10 cellular contexts compared by ENCODE assay signal in the genomic region with DNA sequence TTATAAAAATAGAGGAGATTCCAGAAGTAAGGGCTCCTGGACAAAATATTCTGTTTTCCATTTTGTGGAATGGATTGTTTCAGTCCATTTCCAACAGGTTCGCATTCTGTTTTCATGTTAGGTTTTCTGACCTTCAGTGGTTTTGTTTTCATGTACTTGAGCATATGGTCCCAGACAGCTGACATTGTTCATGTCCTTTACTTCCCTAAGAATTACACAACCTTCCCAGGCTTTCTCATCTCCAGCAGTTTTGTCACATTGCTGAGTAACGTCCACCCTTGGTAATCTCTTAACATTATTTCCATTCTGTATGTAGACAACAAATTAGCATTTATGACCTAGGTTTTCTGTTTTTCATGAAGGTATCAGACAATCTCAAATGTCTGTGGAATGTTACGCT. TPM values are rescaled to one million over a fixed set of nuclear protein-coding genes. Genes with fewer than 3 reads are reported as not detected.
DNase-seq lines count a peak whose midpoint lies in the region; ATAC-seq and TF ChIP-seq lines count a peak whose summit lies in the region.
"Had no signal": no experiment of that assay in that cellular context is flagged by ENCODE, and none has a peak within 500 bp of the region (broad histone marks: within the 10 kb centered on the region; RNA-seq: fewer than 3 reads in every experiment).

No MANE protein-coding gene starts in this region.

- H3K9ac ChIP-seq in SK-N-MC (ENCODE audit: insufficient read length): no peak overlapping the region

- DNase-seq in EH (ENCODE audit: low read depth): peak; percentile 68
- no peak for DNase-seq in SK-N-MC (ENCODE audit: low read depth, low spot score)
- peak; percentile 75 to 79 for DNase-seq in foreskin fibroblast
- DNase-seq in sciatic nerve (ENCODE audit: low spot score): no peak
- no peak for DNase-seq in amniotic stem cell (lab: John Stamatoyannopoulos, UW)
- no peak for DNase-seq in AML-193 (lab: John Stamatoyannopoulos, UW)
- DNase-seq in activated T-cell treated with anti-CD3 and anti-CD28 coated beads, Interleukin-2, amount 50 U/mL, for 48 hours: no peak
- no peak for DNase-seq in RWPE1 (ENCODE audit: low spot score)
- DNase-seq: activated CD4-positive, alpha-beta T cell treated with anti-CD3 and anti-CD28 coated beads for 48 hours had no signal

- intact Hi-C loops in sciatic nerve (cut with DNase I): no loop called here

- peak; percentile 71 for ATAC-seq in sciatic nerve

- H3K36me3 ChIP-seq in SK-N-MC (ENCODE audit: insufficient read depth, low read length): no peaks in the 10 kb centered on the region

- POLR2A ChIA-PET in RWPE1 (lab: Yijun Ruan, JAX; ENCODE audit: low non-redundant PET): no interaction called here

- no peaks in the 10 kb centered on the region for H3K9me3 ChIP-seq in SK-N-MC (ENCODE audit: low read depth, low read length)

- CTCF ChIA-PET in RWPE1 (lab: Yijun Ruan, JAX): interaction anchor here (0.7 kb wide), 1 partner anchor 8 kb away, joined by 3 read pairs; no protein-coding TSS in a partner anchor

- TF ChIP-seq CTCF in foreskin fibroblast (IDR thresholded peaks at IDR 0.05; ENCODE audit: low read depth, low read length) (no peak), RWPE1 (conservative IDR thresholded peaks at IDR 0.05; ENCODE audit: low read depth) (no peak)

- H3K4me3 ChIP-seq in SK-N-MC (peak overlapping the region; percentile 56), foreskin fibroblast (ENCODE audit: low read depth in 1 of 2, low read length in 2 of 2) (no peak overlapping the region)

- 0 out of 2 replicates have a peak overlapping the region, but pooled peaks have one; percentile 87 for H3K27ac ChIP-seq in SK-N-MC
- no peak overlapping the region for H3K27ac ChIP-seq in RWPE1
- H3K27ac ChIP-seq: C4-2B had no signal

RNA-seq across cellular contexts. Expression of gene ERRFI1, which starts 21.0 kb away (rescaled TPM):
- total RNA-seq in sciatic nerve: 33.7 TPM

Comparison
In these comparisons a context has a peak if more than half of its experiments do, and no peak if none do; other contexts are left out.
1. DNase-seq: peak in EH (single experiment) and foreskin fibroblast (2 of 2); none in SK-N-MC (single experiment), sciatic nerve (single experiment), amniotic stem cell (single experiment), AML-193 (0 of 2), activated T-cell treated with anti-CD3 and anti-CD28 coated beads, Interleukin-2, amount 50 U/mL, for 48 hours (0 of 2) and RWPE1 (single experiment).